1 cellular context compared by ENCODE assay signal in the genomic region with DNA sequence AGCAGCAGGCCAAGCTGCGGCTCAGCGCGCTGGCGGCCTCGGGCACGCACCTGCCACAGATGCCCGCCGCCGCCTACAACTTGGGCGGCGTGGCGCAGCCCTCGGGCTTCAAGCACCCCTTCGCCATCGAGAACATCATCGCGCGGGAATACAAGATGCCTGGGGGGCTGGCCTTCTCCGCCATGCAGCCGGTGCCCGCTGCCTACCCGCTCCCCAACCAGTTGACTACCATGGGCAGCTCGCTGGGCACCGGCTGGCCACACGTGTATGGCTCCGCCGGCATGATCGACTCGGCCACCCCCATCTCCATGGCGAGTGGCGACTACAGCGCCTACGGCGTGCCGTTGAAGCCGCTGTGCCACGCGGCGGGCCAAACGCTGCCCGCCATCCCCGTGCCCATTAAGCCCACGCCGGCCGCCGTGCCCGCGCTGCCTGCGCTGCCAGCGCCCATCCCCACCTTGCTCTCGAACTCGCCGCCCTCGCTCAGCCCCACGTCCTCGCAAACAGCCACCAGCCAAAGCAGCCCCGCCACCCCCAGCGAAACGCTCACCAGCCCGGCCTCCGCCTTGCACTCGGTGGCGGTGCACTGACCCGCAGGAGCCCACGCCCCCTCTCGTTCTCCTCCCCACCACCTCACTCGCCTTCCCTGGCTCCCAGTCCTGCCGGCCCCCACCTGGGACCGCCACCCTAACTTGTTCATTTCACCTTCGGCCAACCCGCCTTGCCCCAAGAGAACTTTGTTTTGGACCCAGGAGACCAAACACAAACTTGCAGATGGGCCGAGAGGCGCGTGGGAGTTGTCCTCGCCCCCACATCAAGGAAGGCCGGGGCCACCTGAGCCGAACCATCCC.
TF ChIP-seq lines count a peak whose summit lies in the region.

No MANE protein-coding gene starts in this region.

TF ChIP-seq in H1, 55 proteins besides CTCF, POLR2A, EP300 and RAD21 (continued from another document):
- TF ChIP-seq, protein P1, sequence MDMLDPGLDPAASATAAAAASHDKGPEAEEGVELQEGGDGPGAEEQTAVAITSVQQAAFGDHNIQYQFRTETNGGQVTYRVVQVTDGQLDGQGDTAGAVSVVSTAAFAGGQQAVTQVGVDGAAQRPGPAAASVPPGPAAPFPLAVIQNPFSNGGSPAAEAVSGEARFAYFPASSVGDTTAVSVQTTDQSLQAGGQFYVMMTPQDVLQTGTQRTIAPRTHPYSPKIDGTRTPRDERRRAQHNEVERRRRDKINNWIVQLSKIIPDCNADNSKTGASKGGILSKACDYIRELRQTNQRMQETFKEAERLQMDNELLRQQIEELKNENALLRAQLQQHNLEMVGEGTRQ (IDR thresholded peaks at IDR 0.05; ENCODE audit: low read length), result no peak
- TF ChIP-seq EZH2 (IDR thresholded peaks at IDR 0.05; ENCODE audit: low read depth, low read length, severe bottlenecking) (peak; percentile 80), RFX5 (IDR thresholded peaks at IDR 0.05; ENCODE audit: borderline replicate concordance, low read depth, low read length) (no peak), SUZ12 (IDR thresholded peaks at IDR 0.05; ENCODE audit: low read length) (peak; percentile 81; the same call in 1 of the 2 replicates), TAF1 (IDR thresholded peaks at IDR 0.05; ENCODE audit: low read depth, low read length) (no peak)
